8 cellular contexts compared by ENCODE assay signal in genomic region chr1:52603301-52603675, GRCh38. TPM values are rescaled to one million over a fixed set of nuclear protein-coding genes. Genes with fewer than 3 reads are reported as not detected.
DNase-seq lines count a peak whose midpoint lies in the region; ATAC-seq and TF ChIP-seq lines count a peak whose summit lies in the region.

No MANE protein-coding gene starts in this region.

- peak overlapping the region; percentile 83 for H3K4me3 Mint-ChIP-seq in activated naive CD4-positive, alpha-beta T cell treated with anti-CD3 and anti-CD28 coated beads, Interleukin-2, amount 10 ng/mL, durations not matched to agents 7 days and 5 days

- H3K27ac ChIP-seq in muscle layer of colon (ENCODE audit: low read depth, low read length) (peak overlapping the region; percentile 8), upper lobe of left lung (peak overlapping the region in 3 of 4 donors; percentile 77 to 88 (median 79))

- peaks cover 32% of the 10 kb centered on the region for H3K36me3 Mint-ChIP-seq in activated naive CD4-positive, alpha-beta T cell treated with anti-CD3 and anti-CD28 coated beads, Interleukin-2, amount 10 ng/mL, durations not matched to agents 7 days and 5 days

- DNase-seq in activated naive CD4-positive, alpha-beta T cell treated with anti-CD3 and anti-CD28 coated beads, Interleukin-2, amount 10 ng/mL, durations not matched to agents 7 days and 5 days: no peak
- DNase-seq in activated naive CD4-positive, alpha-beta T cell treated with Interleukin-2 at 50 U/mL for 16 hours: no peak
- DNase-seq in adipocyte (ENCODE audit: low read depth) (no peak), upper lobe of left lung (no peak), NCI-H128 (lab: John Stamatoyannopoulos, UW; ENCODE audit: unreplicated experiment) (no peak), MV-4-11 (lab: John Stamatoyannopoulos, UW) (no peak)

- H3K36me3 ChIP-seq in adipocyte (ENCODE audit: control insufficient read depth, insufficient read depth, low read length, severe bottlenecking) (peaks cover 17% of the 10 kb centered on the region), muscle layer of colon (ENCODE audit: insufficient read depth, low read length) (peaks cover 10% of the 10 kb centered on the region), upper lobe of left lung (peaks cover 0 to 15% (median 9%) of the 10 kb centered on the region in 4 donors)

- ATAC-seq in upper lobe of left lung (ENCODE audit: low FRiP score in 2 of 2): no peak
- no peak for ATAC-seq in GM19452 (IDR thresholded peaks at IDR 0.05; ENCODE audit: unreplicated experiment)

- no peak for TF ChIP-seq EP300 in upper lobe of left lung (IDR thresholded peaks at IDR 0.05)

- H3K4me1 ChIP-seq in adipocyte (ENCODE audit: control insufficient read depth, insufficient read depth, low read length) (peaks cover 23% of the 10 kb centered on the region), muscle layer of colon (ENCODE audit: insufficient read depth, low read length) (peaks cover 25% of the 10 kb centered on the region), upper lobe of left lung (peaks cover 17 to 31% (median 27%) of the 10 kb centered on the region in 4 donors)

- no peak for TF ChIP-seq CTCF in upper lobe of left lung (IDR thresholded peaks at IDR 0.05)

- H3K27me3 ChIP-seq in adipocyte (replicated peaks; ENCODE audit: control insufficient read depth, insufficient read depth, low read length) (no peaks in the 10 kb centered on the region), muscle layer of colon (ENCODE audit: control insufficient read depth in 1 of 2, insufficient read depth in 2 of 2, low read length in 2 of 2) (no peaks in the 10 kb centered on the region), upper lobe of left lung (no peaks in the 10 kb centered on the region)

- H3K4me1 Mint-ChIP-seq in activated naive CD4-positive, alpha-beta T cell treated with anti-CD3 and anti-CD28 coated beads, Interleukin-2, amount 10 ng/mL, durations not matched to agents 7 days and 5 days: peaks cover 56% of the 10 kb centered on the region

- CTCF ChIA-PET in activated naive CD4-positive, alpha-beta T cell treated with anti-CD3 and anti-CD28 coated beads, Interleukin-2, amount 10 ng/mL, durations not matched to agents 7 days and 5 days (lab: Charles Lee): interaction anchor here (1.9 kb wide), 1 partner anchor 62 kb away, joined by 7 read pairs; no protein-coding TSS in a partner anchor

- H3K27ac Mint-ChIP-seq in activated naive CD4-positive, alpha-beta T cell treated with anti-CD3 and anti-CD28 coated beads, Interleukin-2, amount 10 ng/mL, durations not matched to agents 7 days and 5 days: peak overlapping the region; percentile 89

- WGBS in upper lobe of left lung, 2 donors: 64 to 88% methylated on average over 7 of the region's 7 CpGs

- no peaks in the 10 kb centered on the region for H3K27me3 Mint-ChIP-seq in activated naive CD4-positive, alpha-beta T cell treated with anti-CD3 and anti-CD28 coated beads, Interleukin-2, amount 10 ng/mL, durations not matched to agents 7 days and 5 days

- peak overlapping the region; percentile 78 for H3K4me3 ChIP-seq in adipocyte (ENCODE audit: low read length)
- H3K4me3 ChIP-seq in muscle layer of colon (ENCODE audit: low read depth in 1 of 2, low read length in 2 of 2): peak overlapping the region in 1 of 2 donors; percentile 68
- H3K4me3 ChIP-seq in upper lobe of left lung: peak overlapping the region in 3 of 4 donors; percentile 60 to 68 (median 63)

- TF ChIP-seq POLR2A in upper lobe of left lung (IDR thresholded peaks at IDR 0.05): no peak

- H3K9me3 ChIP-seq in adipocyte (ENCODE audit: control insufficient read depth, low read length) (no peaks in the 10 kb centered on the region), muscle layer of colon (ENCODE audit: low read length) (no peaks in the 10 kb centered on the region), upper lobe of left lung (no peaks in the 10 kb centered on the region)

- H3K9ac ChIP-seq in adipocyte (ENCODE audit: low read length) (peak overlapping the region; percentile 82), muscle layer of colon (ENCODE audit: low read length) (peak overlapping the region; percentile 72)

- no peaks in the 10 kb centered on the region for H3K9me3 Mint-ChIP-seq in activated naive CD4-positive, alpha-beta T cell treated with anti-CD3 and anti-CD28 coated beads, Interleukin-2, amount 10 ng/mL, durations not matched to agents 7 days and 5 days

RNA-seq across cellular contexts. Expression of gene GPX7, which starts 1.1 kb away (rescaled TPM):
- total RNA-seq in upper lobe of left lung: 10 to 100 TPM in 1 of 6 donors, 1 to 10 TPM in 5; 4.3 to 11.5 (median 9.2) TPM

RNA-seq across cellular contexts. Expression of gene SHISAL2A, which starts 29.7 kb away (rescaled TPM):
- total RNA-seq in upper lobe of left lung: 10 to 100 TPM in 1 of 6 donors, 1 to 10 TPM in 1, under 1 TPM in 1, not detected in 3; 0.24 to 10.5 (median 3.0) TPM

RNA-seq across cellular contexts. Expression of gene TUT4, which starts 50.4 kb away (rescaled TPM):
- 10 to 100 TPM; 31.0 to 85.7 (median 55.4) TPM for total RNA-seq in upper lobe of left lung
